ENCODE assay signal across 1 cellular context in the genomic region with DNA sequence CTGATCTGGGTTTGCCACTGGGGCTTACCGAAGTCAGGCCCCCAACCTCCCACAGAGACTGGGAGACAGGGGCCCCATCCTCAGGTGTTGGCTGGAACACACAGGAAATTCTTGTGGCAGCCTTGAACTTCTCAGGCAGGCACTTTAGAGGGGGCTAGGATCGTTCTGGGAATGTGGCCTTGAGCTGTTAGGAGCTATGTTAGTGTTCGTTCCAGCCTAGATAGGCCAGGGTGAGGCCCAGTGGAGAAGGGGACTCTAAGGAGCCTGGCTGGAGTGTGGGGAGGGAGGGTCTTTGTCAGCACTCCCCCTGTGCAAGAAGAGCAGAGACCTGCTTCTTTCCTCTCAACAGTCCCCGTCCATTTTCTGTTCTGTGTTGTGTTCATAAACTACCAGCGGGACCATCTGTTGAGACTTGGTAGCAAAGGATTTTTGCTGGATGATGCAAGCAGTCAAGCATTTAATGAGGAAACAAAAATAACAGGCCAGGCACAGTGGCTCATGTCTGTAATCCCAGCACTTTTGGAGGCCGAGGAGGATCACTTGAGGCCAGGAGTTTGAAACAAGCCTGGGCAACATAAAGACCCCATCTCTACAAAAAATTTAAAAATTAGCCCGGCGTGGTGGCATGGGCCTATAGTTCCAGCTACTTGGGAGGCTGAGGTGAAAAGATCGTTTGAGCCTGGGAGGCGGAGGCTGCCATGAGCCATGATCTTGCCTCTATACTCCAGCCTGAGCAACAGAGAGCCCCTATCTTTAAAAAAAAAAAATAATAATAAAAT.
TF ChIP-seq lines count a peak whose summit lies in the region.

No MANE protein-coding gene starts in this region.

TF ChIP-seq in GM12878, 131 proteins besides CTCF, POLR2A, EP300 and RAD21 (continued from another document):
- TF ChIP-seq, protein P1, sequence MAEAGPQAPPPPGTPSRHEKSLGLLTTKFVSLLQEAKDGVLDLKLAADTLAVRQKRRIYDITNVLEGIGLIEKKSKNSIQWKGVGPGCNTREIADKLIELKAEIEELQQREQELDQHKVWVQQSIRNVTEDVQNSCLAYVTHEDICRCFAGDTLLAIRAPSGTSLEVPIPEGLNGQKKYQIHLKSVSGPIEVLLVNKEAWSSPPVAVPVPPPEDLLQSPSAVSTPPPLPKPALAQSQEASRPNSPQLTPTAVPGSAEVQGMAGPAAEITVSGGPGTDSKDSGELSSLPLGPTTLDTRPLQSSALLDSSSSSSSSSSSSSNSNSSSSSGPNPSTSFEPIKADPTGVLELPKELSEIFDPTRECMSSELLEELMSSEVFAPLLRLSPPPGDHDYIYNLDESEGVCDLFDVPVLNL (IDR thresholded peaks at IDR 0.05; ENCODE audit: low read depth, low read length): no peak
- TF ChIP-seq, protein P2, sequence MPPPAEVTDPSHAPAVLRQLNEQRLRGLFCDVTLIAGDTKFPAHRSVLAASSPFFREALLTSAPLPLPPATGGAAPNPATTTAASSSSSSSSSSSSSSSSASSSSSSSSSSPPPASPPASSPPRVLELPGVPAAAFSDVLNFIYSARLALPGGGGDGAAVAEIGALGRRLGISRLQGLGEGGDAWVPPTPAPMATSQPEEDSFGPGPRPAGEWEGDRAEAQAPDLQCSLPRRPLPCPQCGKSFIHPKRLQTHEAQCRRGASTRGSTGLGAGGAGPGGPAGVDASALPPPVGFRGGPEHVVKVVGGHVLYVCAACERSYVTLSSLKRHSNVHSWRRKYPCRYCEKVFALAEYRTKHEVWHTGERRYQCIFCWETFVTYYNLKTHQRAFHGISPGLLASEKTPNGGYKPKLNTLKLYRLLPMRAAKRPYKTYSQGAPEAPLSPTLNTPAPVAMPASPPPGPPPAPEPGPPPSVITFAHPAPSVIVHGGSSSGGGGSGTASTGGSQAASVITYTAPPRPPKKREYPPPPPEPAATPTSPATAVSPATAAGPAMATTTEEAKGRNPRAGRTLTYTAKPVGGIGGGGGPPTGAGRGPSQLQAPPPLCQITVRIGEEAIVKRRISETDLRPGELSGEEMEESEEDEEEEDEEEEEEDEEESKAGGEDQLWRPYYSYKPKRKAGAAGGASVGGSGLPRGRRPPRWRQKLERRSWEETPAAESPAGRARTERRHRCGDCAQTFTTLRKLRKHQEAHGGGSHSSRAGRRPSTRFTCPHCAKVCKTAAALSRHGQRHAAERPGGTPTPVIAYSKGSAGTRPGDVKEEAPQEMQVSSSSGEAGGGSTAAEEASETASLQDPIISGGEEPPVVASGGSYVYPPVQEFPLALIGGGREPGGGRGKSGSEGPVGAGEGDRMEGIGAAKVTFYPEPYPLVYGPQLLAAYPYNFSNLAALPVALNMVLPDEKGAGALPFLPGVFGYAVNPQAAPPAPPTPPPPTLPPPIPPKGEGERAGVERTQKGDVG (CRISPR knock-in tag; IDR thresholded peaks at IDR 0.05): 0 out of 2 replicates have a peak, but pooled peaks have one; percentile 47
- TF ChIP-seq SP1 (IDR thresholded peaks at IDR 0.05; ENCODE audit: low read depth, low read length) (no peak), SMC3 (IDR thresholded peaks at IDR 0.05; ENCODE audit: borderline replicate concordance, low read length) (no peak), SIN3A (IDR thresholded peaks at IDR 0.05; ENCODE audit: low read depth, low read length) (no peak), GATAD2B (conservative IDR thresholded peaks at IDR 0.05; ENCODE audit: low read depth) (no peak), CREB1 (IDR thresholded peaks at IDR 0.05; ENCODE audit: low read depth) (no peak), NBN (IDR thresholded peaks at IDR 0.05) (no peak), ETV6 (conservative IDR thresholded peaks at IDR 0.05 in 1 of 2, IDR thresholded peaks at IDR 0.05 in 1 of 2; ENCODE audit: borderline replicate concordance in 1 of 2, low read depth in 1 of 2) (no peak), IKZF2 (IDR thresholded peaks at IDR 0.05) (peak in 1 of 2 experiments; percentile 29; a peak in 3 of 4 replicates), YY1 (IDR thresholded peaks at IDR 0.05; ENCODE audit: low read depth, low read length) (no peak), HCFC1 (IDR thresholded peaks at IDR 0.05; ENCODE audit: low read length) (no peak), SMARCA5 (IDR thresholded peaks at IDR 0.05) (no peak), SREBF1 (IDR thresholded peaks at IDR 0.05; ENCODE audit: low read length) (no peak), RB1 (IDR thresholded peaks at IDR 0.05; ENCODE audit: borderline replicate concordance) (no peak), SPI1 (IDR thresholded peaks at IDR 0.05; ENCODE audit: borderline replicate concordance, insufficient read depth, low read depth, low read length) (no peak)
- TF ChIP-seq, protein P3, sequence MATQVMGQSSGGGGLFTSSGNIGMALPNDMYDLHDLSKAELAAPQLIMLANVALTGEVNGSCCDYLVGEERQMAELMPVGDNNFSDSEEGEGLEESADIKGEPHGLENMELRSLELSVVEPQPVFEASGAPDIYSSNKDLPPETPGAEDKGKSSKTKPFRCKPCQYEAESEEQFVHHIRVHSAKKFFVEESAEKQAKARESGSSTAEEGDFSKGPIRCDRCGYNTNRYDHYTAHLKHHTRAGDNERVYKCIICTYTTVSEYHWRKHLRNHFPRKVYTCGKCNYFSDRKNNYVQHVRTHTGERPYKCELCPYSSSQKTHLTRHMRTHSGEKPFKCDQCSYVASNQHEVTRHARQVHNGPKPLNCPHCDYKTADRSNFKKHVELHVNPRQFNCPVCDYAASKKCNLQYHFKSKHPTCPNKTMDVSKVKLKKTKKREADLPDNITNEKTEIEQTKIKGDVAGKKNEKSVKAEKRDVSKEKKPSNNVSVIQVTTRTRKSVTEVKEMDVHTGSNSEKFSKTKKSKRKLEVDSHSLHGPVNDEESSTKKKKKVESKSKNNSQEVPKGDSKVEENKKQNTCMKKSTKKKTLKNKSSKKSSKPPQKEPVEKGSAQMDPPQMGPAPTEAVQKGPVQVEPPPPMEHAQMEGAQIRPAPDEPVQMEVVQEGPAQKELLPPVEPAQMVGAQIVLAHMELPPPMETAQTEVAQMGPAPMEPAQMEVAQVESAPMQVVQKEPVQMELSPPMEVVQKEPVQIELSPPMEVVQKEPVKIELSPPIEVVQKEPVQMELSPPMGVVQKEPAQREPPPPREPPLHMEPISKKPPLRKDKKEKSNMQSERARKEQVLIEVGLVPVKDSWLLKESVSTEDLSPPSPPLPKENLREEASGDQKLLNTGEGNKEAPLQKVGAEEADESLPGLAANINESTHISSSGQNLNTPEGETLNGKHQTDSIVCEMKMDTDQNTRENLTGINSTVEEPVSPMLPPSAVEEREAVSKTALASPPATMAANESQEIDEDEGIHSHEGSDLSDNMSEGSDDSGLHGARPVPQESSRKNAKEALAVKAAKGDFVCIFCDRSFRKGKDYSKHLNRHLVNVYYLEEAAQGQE (IDR thresholded peaks at IDR 0.05; ENCODE audit: low read depth, low read length): no peak
